16 cellular contexts compared by ENCODE assay signal in the genomic region with DNA sequence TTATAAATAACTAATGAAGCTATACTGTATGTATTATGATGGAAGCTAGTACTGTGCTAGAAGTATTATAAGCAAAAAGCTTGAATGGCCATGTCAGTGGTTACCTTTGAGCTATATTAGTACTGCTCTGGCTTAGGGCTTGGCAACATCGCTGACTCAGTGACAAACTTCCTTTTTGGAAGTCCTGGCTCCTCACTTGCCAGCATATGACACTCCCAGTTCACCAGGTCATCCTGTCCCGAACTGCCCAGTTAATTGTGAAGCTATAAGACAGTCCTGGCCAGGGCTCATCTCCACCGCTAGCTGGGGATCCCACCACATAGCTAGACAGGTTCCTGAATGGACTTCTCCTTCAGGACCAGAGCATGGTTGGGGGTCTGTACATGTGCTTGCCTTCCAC. TPM values are rescaled to one million over a fixed set of nuclear protein-coding genes. Genes with fewer than 3 reads are reported as not detected.
DNase-seq lines count a peak whose midpoint lies in the region; ATAC-seq and TF ChIP-seq lines count a peak whose summit lies in the region.
"Had no signal": no experiment of that assay in that cellular context is flagged by ENCODE, and none has a peak within 500 bp of the region (broad histone marks: within the 10 kb centered on the region; RNA-seq: fewer than 3 reads in every experiment).

No MANE protein-coding gene starts in this region.

- no peak for TF ChIP-seq POLR2A in spleen (IDR thresholded peaks at IDR 0.05)

- WGBS in spleen, 5 donors: 42 to 67% (median 54%) methylated on average over 3 of the region's 3 CpGs

- TF ChIP-seq CTCF in coronary artery (IDR thresholded peaks at IDR 0.05) (no peak), spleen (IDR thresholded peaks at IDR 0.05 in 8 of 11, conservative IDR thresholded peaks at IDR 0.05 in 3 of 11) (no peak)

- no peaks in the 10 kb centered on the region for H3K27me3 ChIP-seq in spleen (replicated peaks in 1 of 7)
- H3K27me3 ChIP-seq: dorsolateral prefrontal cortex had no signal

- intact Hi-C loops in spleen (cut with DNase I; ENCODE audit: low total_unique reads): no loop called here

- peak overlapping the region in 1 of 2 donors; percentile 64 for H3K27ac ChIP-seq in coronary artery
- H3K27ac ChIP-seq in spleen: peak overlapping the region in 6 of 8 donors; percentile 17 to 76 (median 48)
- H3K27ac ChIP-seq: dorsolateral prefrontal cortex, KMS-11 had no signal

- ATAC-seq in left lobe of liver (peak; percentile 88), HG03039 (IDR thresholded peaks at IDR 0.05; ENCODE audit: unreplicated experiment) (no peak), HG02759 (IDR thresholded peaks at IDR 0.05; ENCODE audit: unreplicated experiment) (no peak)

- H3K4me3 ChIP-seq in coronary artery (peak overlapping the region; percentile 24), spleen (no peak overlapping the region)
- H3K4me3 ChIP-seq: dorsolateral prefrontal cortex had no signal

- no peaks in the 10 kb centered on the region for H3K9me3 ChIP-seq in spleen
- H3K9me3 ChIP-seq: Caco-2 had no signal

- peaks cover 15 to 98% (median 63%) of the 10 kb centered on the region in 6 donors for H3K4me1 ChIP-seq in spleen

- DNase-seq in HT1080 (ENCODE audit: low read depth) (peak; percentile 46), coronary artery (ENCODE audit: low spot score) (no peak), left lobe of liver (ENCODE audit: low spot score) (peak; percentile 54), spleen (no peak), DMS 273 (lab: John Stamatoyannopoulos, UW; ENCODE audit: unreplicated experiment) (no peak), NCI-H2081 (lab: John Stamatoyannopoulos, UW) (no peak)
- DNase-seq: Caco-2, dorsolateral prefrontal cortex, H7, hippocampal formation, naive B cell, NCI-H2081 treated with DMSO at 0.1 percent for 48 hours, T-helper 2 cell had no signal

- H3K36me3 ChIP-seq in spleen: peaks cover 0 to 44% (median 0%) of the 10 kb centered on the region in 6 donors

RNA-seq across cellular contexts. Expression of a gene that starts 31.9 kb away (rescaled TPM):
- 10.8 and 15.7 TPM in 2 replicates for total RNA-seq in HT1080 (2014; rRNA removed; shearing (Covaris generic))
- polyA plus RNA-seq in HT1080 (2015; cell fraction: cytosol; rRNA removed): 16.8 and 21.3 TPM in 2 replicates
- 12.8 and 16.7 TPM in 2 replicates for polyA plus RNA-seq in HT1080 (2015; cell fraction: nucleus; rRNA removed)
- total RNA-seq in left lobe of liver (6.8 TPM), spleen (10 to 100 TPM; 63.4 to 96.4 (median 67.7) TPM)
- polyA plus RNA-seq in spleen: 10 to 100 TPM; 18.9 to 24.1 (median 22.8) TPM

RNA-seq across cellular contexts. Expression of a gene that starts 56.1 kb away (rescaled TPM):
- total RNA-seq in HT1080 (2014; rRNA removed; shearing (Covaris generic)): 3.2 and 4.9 TPM in 2 replicates
- polyA plus RNA-seq in HT1080 (2015; cell fraction: cytosol; rRNA removed): 8.0 and 9.0 TPM in 2 replicates
- 13.8 and 14.4 TPM in 2 replicates for polyA plus RNA-seq in HT1080 (2015; cell fraction: nucleus; rRNA removed)
- total RNA-seq in left lobe of liver (3.3 TPM), spleen (10 to 100 TPM; 27.2 to 51.5 (median 35.1) TPM)
- 10 to 100 TPM in 1 of 3 donors, 1 to 10 TPM in 2; 8.7 to 10.0 (median 9.0) TPM for polyA plus RNA-seq in spleen

Comparison
In these comparisons a context has a peak if more than half of its experiments do, and no peak if none do; other contexts are left out.
1. DNase-seq: peak in HT1080 (single experiment) and left lobe of liver (single experiment); none in coronary artery (single experiment), spleen (single experiment), DMS 273 (single experiment) and NCI-H2081 (0 of 2).